Comparison of ENCODE assay signal across 8 cellular contexts in the genomic region with DNA sequence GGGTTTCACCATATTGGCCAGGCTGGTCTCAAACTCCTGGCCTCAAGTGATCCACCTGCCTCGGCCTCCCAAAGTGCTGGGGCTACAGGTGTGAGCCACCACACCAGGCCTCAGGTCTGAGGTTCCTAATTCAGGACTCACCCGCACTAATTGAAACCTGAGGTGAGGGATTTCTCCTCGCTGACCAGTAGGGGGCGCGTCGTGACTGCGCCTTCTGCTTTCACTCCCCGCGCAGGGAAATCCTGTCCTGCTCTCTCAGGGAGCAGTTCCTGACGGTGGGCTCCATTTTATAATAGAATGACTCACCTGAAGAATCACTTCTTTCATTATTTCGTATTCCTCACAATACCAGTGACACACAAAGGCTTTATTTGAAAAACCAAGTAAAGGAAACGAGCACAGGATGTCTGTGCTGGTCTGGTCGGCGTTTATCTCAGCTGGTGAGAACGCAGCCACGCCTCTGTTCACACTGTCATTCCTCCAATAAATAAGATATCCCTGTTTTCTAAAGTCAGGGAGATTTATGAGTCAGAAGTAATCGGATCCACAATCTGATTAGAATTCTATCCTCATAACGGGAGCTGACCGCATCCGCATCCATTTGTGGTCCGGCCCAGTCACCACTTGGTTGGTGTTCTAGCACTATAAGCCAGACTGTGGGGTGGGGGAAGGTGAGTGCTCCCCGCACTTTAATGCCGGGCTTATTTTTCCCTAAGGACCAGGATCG. TPM values are rescaled to one million over a fixed set of nuclear protein-coding genes. Genes with fewer than 3 reads are reported as not detected.
DNase-seq lines count a peak whose midpoint lies in the region; ATAC-seq and TF ChIP-seq lines count a peak whose summit lies in the region.

No MANE protein-coding gene starts in this region.

- H2AK5ac ChIP-seq in mesenchymal stem cell (ENCODE audit: low read length, severe bottlenecking): no peak overlapping the region

- H3K9me3 ChIP-seq in AG04450 (ENCODE audit: control insufficient read depth, insufficient read depth, low read length) (no peaks in the 10 kb centered on the region), endocrine pancreas (ENCODE audit: control insufficient read depth, low read length) (no peaks in the 10 kb centered on the region), mesenchymal stem cell (ENCODE audit: control insufficient read depth, low read length) (no peaks in the 10 kb centered on the region)

- no peak overlapping the region for H2AFZ ChIP-seq in mesenchymal stem cell (ENCODE audit: low read depth, low read length)

- H3K4ac ChIP-seq in mesenchymal stem cell (ENCODE audit: low read depth in 1 of 2, low read length in 2 of 2): no peak overlapping the region

- POLR2A ChIA-PET in AG04450 (lab: Yijun Ruan, JAX): interaction anchor here (1.6 kb wide), 1 partner anchor 39 kb away, joined by 5 read pairs; the partner anchor contains the start of gene INPP5F

- H3K4me3 ChIP-seq in AG04450 (ENCODE audit: low read depth, low read length) (peak overlapping the region; percentile 54), endocrine pancreas (ENCODE audit: control insufficient read depth, insufficient read depth, low read length) (peak overlapping the region; percentile 32), mesenchymal stem cell (ENCODE audit: insufficient read depth in 1 of 2, low read depth in 1 of 2, low read length in 2 of 2) (peak overlapping the region; percentile 30 to 69)

- peak; percentile 86 for TF ChIP-seq CTCF in AG04450 (IDR thresholded peaks at IDR 0.05; ENCODE audit: low read depth, low read length)

- H3K79me1 ChIP-seq in mesenchymal stem cell (replicated peaks; ENCODE audit: low read length, poor library complexity, severe bottlenecking): no peaks in the 10 kb centered on the region

- ATAC-seq in GM18867 (IDR thresholded peaks at IDR 0.05; ENCODE audit: unreplicated experiment): peak; percentile 69
- ATAC-seq in HG03280 (IDR thresholded peaks at IDR 0.05; ENCODE audit: unreplicated experiment): peak; percentile 63

- peak overlapping the region; percentile 50 for H4K8ac ChIP-seq in mesenchymal stem cell (ENCODE audit: low read length)

- no peak overlapping the region for H3K18ac ChIP-seq in mesenchymal stem cell (ENCODE audit: low read depth in 1 of 2, low read length in 2 of 2)

- no peak overlapping the region for H2BK120ac ChIP-seq in mesenchymal stem cell (ENCODE audit: low read depth, low read length)

- H3K14ac ChIP-seq in mesenchymal stem cell (ENCODE audit: low read length in 2 of 2): no peak overlapping the region

- 10% methylated on average over 18 of the region's 24 CpGs for WGBS in mesenchymal stem cell

- DNase-seq in AG04450 (ENCODE audit: low read depth, low spot score) (peak; percentile 69), NCI-H82 (lab: John Stamatoyannopoulos, UW) (peak; percentile 86), mesenchymal stem cell (peak; percentile 82)
- peak; percentile 59 for DNase-seq in activated CD8-positive, alpha-beta memory T cell treated with anti-CD3 and anti-CD28 coated beads, Interleukin-2, amount 50 U/mL, for 1 hour (ENCODE audit: extremely low read depth)
- DNase-seq in stimulated activated CD8-positive, alpha-beta memory T cell treated with anti-CD3 and anti-CD28 coated beads, Interleukin-12 subunit alpha, Interleukin-12 subunit beta, amount 100 ng/mL, for 1 hour (ENCODE audit: low read depth): peak; percentile 75

- peak overlapping the region; percentile 61 for H2BK15ac ChIP-seq in mesenchymal stem cell (ENCODE audit: low read depth, poor library complexity, severe bottlenecking)

- H3K27ac ChIP-seq in AG04450 (ENCODE audit: low read depth, low read length) (peak overlapping the region; percentile 81), mesenchymal stem cell (ENCODE audit: low read length, poor library complexity, severe bottlenecking) (peak overlapping the region; percentile 62)

- CTCF ChIA-PET in AG04450 (lab: Charles Lee): interaction anchor here (0.6 to 3.5 kb wide), 32 partner anchors 9 to 1049 kb away, joined by 3 to 68 read pairs (median 4); partner anchors contain the start of genes INPP5F and MCMBP

- H3K4me1 ChIP-seq in endocrine pancreas (ENCODE audit: control insufficient read depth, insufficient read depth, low read length) (no peaks in the 10 kb centered on the region), mesenchymal stem cell (ENCODE audit: control insufficient read depth, insufficient read depth, low read depth, low read length) (peaks cover 9% of the 10 kb centered on the region)

- no peak overlapping the region for H2BK5ac ChIP-seq in mesenchymal stem cell (ENCODE audit: low read depth, low read length, poor library complexity, severe bottlenecking)

- H3K36me3 ChIP-seq in endocrine pancreas (ENCODE audit: control insufficient read depth, insufficient read depth, low read length) (no peaks in the 10 kb centered on the region), mesenchymal stem cell (ENCODE audit: control insufficient read depth in 1 of 2, insufficient read depth in 2 of 2, low read depth in 1 of 2, low read length in 2 of 2) (no peaks in the 10 kb centered on the region)

- H4K91ac ChIP-seq in mesenchymal stem cell (ENCODE audit: low read length): no peak overlapping the region

- H3K27me3 ChIP-seq in AG04450 (ENCODE audit: control insufficient read depth, insufficient read depth, low read length) (no peaks in the 10 kb centered on the region), endocrine pancreas (ENCODE audit: control insufficient read depth, insufficient read depth, low read length) (no peaks in the 10 kb centered on the region), mesenchymal stem cell (ENCODE audit: control insufficient read depth in 1 of 2, insufficient read depth in 1 of 2, low read length in 2 of 2) (no peaks in the 10 kb centered on the region)

- no peak overlapping the region for H3K23ac ChIP-seq in mesenchymal stem cell (ENCODE audit: low read length in 2 of 2)

- H3K9ac ChIP-seq in endocrine pancreas (ENCODE audit: control insufficient read depth, insufficient read depth, low read length) (no peak overlapping the region), mesenchymal stem cell (ENCODE audit: low read length) (peak overlapping the region; percentile 86)

- peak overlapping the region; percentile 87 for H3K4me2 ChIP-seq in mesenchymal stem cell (ENCODE audit: low read length, poor library complexity, severe bottlenecking)

- H2BK12ac ChIP-seq in mesenchymal stem cell (ENCODE audit: low read length in 2 of 2): no peak overlapping the region

RNA-seq across cellular contexts. Expression of gene BAG3, which starts 35.4 kb away (rescaled TPM):
- polyA plus RNA-seq in AG04450 (2011; rRNA removed): 12.7 and 20.1 TPM in 2 replicates
- 12.1 and 15.8 TPM in 2 replicates for polyA minus RNA-seq in AG04450 (2011; rRNA and poly(A)+ RNA removed)
- 66.0 TPM for polyA plus RNA-seq in mesenchymal stem cell (2013, experiment 1 of 2)
- polyA plus RNA-seq in mesenchymal stem cell (2013, experiment 2 of 2): 65.0 TPM

RNA-seq across cellular contexts. Expression of gene INPP5F, which starts 39.2 kb away (rescaled TPM):
- 21.8 and 22.3 TPM in 2 replicates for polyA plus RNA-seq in AG04450 (2011; rRNA removed)
- 11.4 and 17.8 TPM in 2 replicates for polyA minus RNA-seq in AG04450 (2011; rRNA and poly(A)+ RNA removed)
- polyA plus RNA-seq in mesenchymal stem cell (2013, experiment 1 of 2): 24.1 TPM
- 25.7 TPM for polyA plus RNA-seq in mesenchymal stem cell (2013, experiment 2 of 2)

Comparison
In these comparisons a context has a peak if more than half of its experiments do, and no peak if none do; other contexts are left out.
1. Peak in every context shown above with its lines: DNase-seq, ATAC-seq, H3K4me3 ChIP-seq and H3K27ac ChIP-seq.